ENCODE assay signal across 10 cellular contexts in genomic region chr12:18296201-18296908, GRCh38. TPM values are rescaled to one million over a fixed set of nuclear protein-coding genes. Genes with fewer than 3 reads are reported as not detected.
A peak's percentile ranks its signal among the peaks of the same experiment; 100 is the strongest.
DNase-seq lines count a peak whose midpoint lies in the region; ATAC-seq and TF ChIP-seq lines count a peak whose summit lies in the region.
"Had no signal": no experiment of that assay in that cellular context is flagged by ENCODE, and none has a peak within 500 bp of the region (broad histone marks: within the 10 kb centered on the region; RNA-seq: fewer than 3 reads in every experiment).

No MANE protein-coding gene starts in this region.

- H3K36me3 ChIP-seq in Karpas-422 (ENCODE audit: insufficient read depth, low read length) (no peaks in the 10 kb centered on the region), upper lobe of right lung (no peaks in the 10 kb centered on the region)

- H3K9me3 ChIP-seq in Karpas-422 (ENCODE audit: low read length) = peaks cover 11% of the 10 kb centered on the region; the same call in 1 of the 2 replicates
- H3K9me3 ChIP-seq in upper lobe of right lung = peaks cover 3% of the 10 kb centered on the region

- H3K79me2 ChIP-seq in Karpas-422 (ENCODE audit: low read length) = no peaks in the 10 kb centered on the region

- no peak overlapping the region for H3K9ac ChIP-seq in Karpas-422 (ENCODE audit: low read length)

- intact Hi-C loops in upper lobe of right lung (cut with DNase I) = no loop called here

- ATAC-seq in left lobe of liver = peak; percentile 66
- no peak for ATAC-seq in upper lobe of right lung
- no peak for ATAC-seq in HG02610 (IDR thresholded peaks at IDR 0.05; ENCODE audit: unreplicated experiment)
- no peak for ATAC-seq in GM18867 (IDR thresholded peaks at IDR 0.05; ENCODE audit: unreplicated experiment)
- ATAC-seq in HG03175 (IDR thresholded peaks at IDR 0.05; ENCODE audit: unreplicated experiment) = no peak
- ATAC-seq: GM12878 had no signal

- H3K4me1 ChIP-seq in Karpas-422 (ENCODE audit: low read length) = no peaks in the 10 kb centered on the region
- H3K4me1 ChIP-seq in upper lobe of right lung = no peaks in the 10 kb centered on the region

- no peak for TF ChIP-seq CTCF in cardiac fibroblast (IDR thresholded peaks at IDR 0.05; ENCODE audit: low read depth, low read length)
- TF ChIP-seq CTCF in upper lobe of right lung (IDR thresholded peaks at IDR 0.05) = no peak
- no peak for TF ChIP-seq CTCF in GM13977 (IDR thresholded peaks at IDR 0.05; ENCODE audit: extremely low read depth, insufficient read depth, missing control alignments)

- H3K4me3 ChIP-seq in Karpas-422 (ENCODE audit: low read length) (peak overlapping the region; percentile 40; the same call in 1 of the 2 replicates), cardiac fibroblast (replicated peaks in 1 of 2; ENCODE audit: low read depth in 2 of 2, low read length in 2 of 2) (peak overlapping the region in 1 of 2 donors; percentile 36), upper lobe of right lung (peak overlapping the region; percentile 24)
- H3K4me3 ChIP-seq: GM12878 had no signal

- no peaks in the 10 kb centered on the region for H4K20me1 ChIP-seq in Karpas-422 (ENCODE audit: insufficient read depth, low read depth, low read length)

- H3K9me2 ChIP-seq in Karpas-422 (replicated peaks; ENCODE audit: insufficient read depth, low read length) = no peaks in the 10 kb centered on the region

- H3K27ac ChIP-seq in Karpas-422 (ENCODE audit: low read length) = no peak overlapping the region
- H3K27ac ChIP-seq in upper lobe of right lung = no peak overlapping the region

- no peaks in the 10 kb centered on the region for H3K27me3 ChIP-seq in Karpas-422 (ENCODE audit: low read length)
- H3K27me3 ChIP-seq in upper lobe of right lung = no peaks in the 10 kb centered on the region

- H2AFZ ChIP-seq in Karpas-422 (ENCODE audit: low read length) = no peak overlapping the region

- DNase-seq in Karpas-422 (no peak), cardiac fibroblast (ENCODE audit: low read depth in 2 of 2) (peak; percentile 5 to 33), left lobe of liver (ENCODE audit: low spot score) (no peak), upper lobe of right lung (no peak), GM13977 (ENCODE audit: low spot score) (no peak)
- DNase-seq: NCI-H2171 had no signal

- peak overlapping the region; percentile 34 for H3K4me2 ChIP-seq in Karpas-422 (ENCODE audit: low read depth, low read length, poor library complexity, severe bottlenecking)

- in situ Hi-C loops in GM13977 (cut with MboI; ENCODE audit: low pct_unique_long_range_greater_than_20kb, low sequenced_read_pairs, unreplicated experiment) = no loop called here

RNA-seq across cellular contexts. Expression of gene PIK3C2G, which starts 35.0 kb away (rescaled TPM):
- not detected in 2 replicates for total RNA-seq in Karpas-422 (2014; rRNA removed; shearing (Covaris generic); ENCODE audit: low replicate concordance)
- 17.3 TPM for total RNA-seq in left lobe of liver
- 0.69 TPM for total RNA-seq in upper lobe of right lung
- total RNA-seq: GM12878 had no signal

Comparison
In these comparisons a context has a peak if more than half of its experiments do, and no peak if none do; other contexts are left out.
1. DNase-seq: peak in cardiac fibroblast (2 of 2); none in Karpas-422 (single experiment), left lobe of liver (single experiment), upper lobe of right lung (single experiment) and GM13977 (single experiment).
2. RNA of gene PIK3C2G, which starts 35.0 kb away (total RNA-seq): 17.3 TPM in left lobe of liver (single experiment); 0.69 TPM in upper lobe of right lung (single experiment) and not detected in Karpas-422; every median in the first group is over 10 times any median in the second.